12 cellular contexts compared by ENCODE assay signal in genomic region chr7:29375641-29376562, GRCh38.
DNase-seq lines count a peak whose midpoint lies in the region; ATAC-seq and TF ChIP-seq lines count a peak whose summit lies in the region.
"Had no signal": no experiment of that assay in that cellular context is flagged by ENCODE, and none has a peak within 500 bp of the region (broad histone marks: within the 10 kb centered on the region; RNA-seq: fewer than 3 reads in every experiment).

No MANE protein-coding gene starts in this region.

- H3K4me3 ChIP-seq in lung, result no peak overlapping the region

- H3K9me3 ChIP-seq in lung (ENCODE audit: control insufficient read depth in 2 of 2, insufficient read depth in 1 of 2, low read length in 1 of 2), result no peaks in the 10 kb centered on the region

- no peaks in the 10 kb centered on the region for H3K36me3 Mint-ChIP-seq in endothelial cell (ENCODE audit: low read depth, unreplicated experiment)

- H3K9me3 Mint-ChIP-seq in endothelial cell (ENCODE audit: unreplicated experiment), result no peaks in the 10 kb centered on the region
- H3K9me3 Mint-ChIP-seq: activated T-helper 2 cell treated with anti-CD3 and anti-CD28 coated beads, Interferon-gamma antibody, Interleukin-2, Interleukin-4, amounts not matched to agents 10 μg/mL and 5 μg/mL and 100 μg/mL, durations not matched to agents 14 hours and 24 hours and 36 hours; CD8-positive, alpha-beta memory T cell; nephron had no signal

- H3K36me3 ChIP-seq in lung (ENCODE audit: control insufficient read depth in 2 of 2, insufficient read depth in 2 of 2, low read length in 2 of 2), result no peaks in the 10 kb centered on the region

- TF ChIP-seq CTCF in endothelial cell (IDR thresholded peaks at IDR 0.05; ENCODE audit: unreplicated experiment) (no peak), lung (IDR thresholded peaks at IDR 0.05; ENCODE audit: control extremely low read depth, extremely low read depth) (no peak)

- peaks cover 8% of the 10 kb centered on the region for H3K4me1 Mint-ChIP-seq in endothelial cell (ENCODE audit: unreplicated experiment)

- H3K4me3 Mint-ChIP-seq in endothelial cell (ENCODE audit: unreplicated experiment), result no peak overlapping the region
- H3K4me3 Mint-ChIP-seq: nephron had no signal

- H3K27me3 ChIP-seq in lung (ENCODE audit: control insufficient read depth, insufficient read depth), result no peaks in the 10 kb centered on the region

- H3K27ac ChIP-seq in lung (ENCODE audit: low read depth in 1 of 2, low read length in 1 of 2) (no peak overlapping the region), caudate nucleus (ENCODE audit: low read depth, low read length) (no peak overlapping the region)

- DNase-seq in DMS153 treated with DMSO at 0.1 percent for 48 hours (lab: John Stamatoyannopoulos, UW; ENCODE audit: unreplicated experiment) (peak; percentile 96), LoVo (ENCODE audit: low spot score) (peak; percentile 96), endothelial cell (ENCODE audit: low spot score) (no peak), lung (ENCODE audit: low spot score) (no peak), NCI-H226 (no peak), retina (no peak), caudate nucleus (lab: John Stamatoyannopoulos, UW) (no peak)
- DNase-seq: CD8-positive, alpha-beta memory T cell; MM.1S had no signal

- no peaks in the 10 kb centered on the region for H3K27me3 Mint-ChIP-seq in endothelial cell (ENCODE audit: unreplicated experiment)
- H3K27me3 Mint-ChIP-seq: CD8-positive, alpha-beta memory T cell had no signal

- H3K27ac Mint-ChIP-seq in endothelial cell (ENCODE audit: unreplicated experiment), result peak overlapping the region; percentile 48
- H3K27ac Mint-ChIP-seq: activated T-helper 2 cell treated with anti-CD3 and anti-CD28 coated beads, Interferon-gamma antibody, Interleukin-2, Interleukin-4, amounts not matched to agents 10 μg/mL and 5 μg/mL and 100 μg/mL, durations not matched to agents 14 hours and 24 hours and 36 hours; CD8-positive, alpha-beta memory T cell had no signal

- ATAC-seq in lung (ENCODE audit: insufficient read depth, low FRiP score) (peak; percentile 43), GM21360 (IDR thresholded peaks at IDR 0.05; ENCODE audit: unreplicated experiment) (no peak)

- 73 to 89% methylated on average over 7 of the region's 7 CpGs for WGBS in lung, 2 donors

- peaks cover 0 to 4% of the 10 kb centered on the region in 2 donors for H3K4me1 ChIP-seq in lung (ENCODE audit: control insufficient read depth in 2 of 2, insufficient read depth in 2 of 2, low read length in 2 of 2)

Comparison
In these comparisons a context has a peak if more than half of its experiments do, and no peak if none do; other contexts are left out.
1. DNase-seq: peak in DMS153 treated with DMSO at 0.1 percent for 48 hours (single experiment) and LoVo (single experiment); none in endothelial cell (single experiment), lung (single experiment), NCI-H226 (single experiment), retina (single experiment) and caudate nucleus (0 of 61).